13 cellular contexts compared by ENCODE assay signal in the genomic region with DNA sequence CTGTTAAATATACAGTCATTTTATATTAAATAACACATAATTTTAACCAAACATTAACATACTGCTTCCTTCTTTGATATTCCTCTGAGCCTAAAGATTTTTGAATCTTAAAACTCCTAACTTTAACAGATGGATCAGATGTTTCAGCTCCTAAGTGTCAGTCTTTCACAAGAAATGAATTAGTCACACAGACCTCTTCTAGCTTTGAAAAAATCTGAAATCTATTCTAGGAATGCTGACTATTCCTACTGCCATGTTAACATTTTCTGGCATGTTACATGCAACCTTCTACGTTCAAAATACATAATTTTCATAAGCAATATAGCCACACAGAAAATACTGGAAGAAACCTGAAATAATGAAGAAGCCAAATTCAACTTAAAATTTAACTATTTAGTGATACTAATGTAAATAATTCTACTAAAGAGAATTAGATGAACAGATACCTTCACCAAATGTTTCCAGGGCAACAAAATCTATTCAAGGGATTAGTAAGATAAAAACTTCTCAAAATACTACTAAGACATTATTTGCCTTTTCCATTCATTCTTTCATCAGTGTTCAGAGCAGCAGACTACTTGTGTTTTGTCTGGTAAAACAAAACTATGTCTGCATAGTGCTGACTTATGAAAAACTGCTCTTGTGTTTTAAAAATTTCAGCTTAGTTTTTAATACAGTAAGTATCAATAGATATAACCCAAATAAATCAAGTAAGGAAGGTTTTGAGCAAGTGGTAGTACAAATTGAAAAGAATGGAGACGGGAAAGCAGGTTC. TPM values are rescaled to one million over a fixed set of nuclear protein-coding genes. Genes with fewer than 3 reads are reported as not detected.
A peak's percentile ranks its signal among the peaks of the same experiment; 100 is the strongest.
DNase-seq lines count a peak whose midpoint lies in the region; ATAC-seq, FAIRE-seq and TF ChIP-seq lines count a peak whose summit lies in the region.
"Had no signal": no experiment of that assay in that cellular context is flagged by ENCODE, and none has a peak within 500 bp of the region (broad histone marks: within the 10 kb centered on the region; RNA-seq: fewer than 3 reads in every experiment).

No MANE protein-coding gene starts in this region.

- H3K4me3 ChIP-seq in keratinocyte (ENCODE audit: control insufficient read depth in 2 of 3, extremely low read depth in 1 of 3, insufficient read depth in 2 of 3, low read depth in 1 of 3, low read length in 3 of 3): no peak overlapping the region
- H3K4me3 ChIP-seq in testis: no peak overlapping the region
- H3K4me3 ChIP-seq: gastroesophageal sphincter had no signal

- H3K27ac ChIP-seq in keratinocyte (ENCODE audit: control insufficient read depth, insufficient read depth, low read length) (no peak overlapping the region), testis (no peak overlapping the region)
- H3K27ac ChIP-seq: gastroesophageal sphincter had no signal

- H3K4me3 Mint-ChIP-seq in brain: peak overlapping the region in 2 of 5 experiments; percentile 37 to 74
- H3K4me3 Mint-ChIP-seq: activated T-cell treated with anti-CD3 and anti-CD28 coated beads, Interleukin-2, amount 50 U/mL, for 4 hours; B cell had no signal

- no peak overlapping the region for H2AFZ ChIP-seq in keratinocyte (ENCODE audit: control insufficient read depth, low read length)

- no peak for ATAC-seq in HG03175 (IDR thresholded peaks at IDR 0.05; ENCODE audit: unreplicated experiment)
- ATAC-seq: activated T-cell treated with anti-CD3 and anti-CD28 coated beads, Interleukin-2, amount 50 U/mL, for 4 hours; gastroesophageal sphincter had no signal

- no peaks in the 10 kb centered on the region for H3K27me3 Mint-ChIP-seq in brain
- H3K27me3 Mint-ChIP-seq: B cell had no signal

- no peaks in the 10 kb centered on the region for H3K36me3 ChIP-seq in keratinocyte (ENCODE audit: control insufficient read depth in 2 of 2, extremely low read depth in 1 of 2, insufficient read depth in 2 of 2, low read length in 2 of 2)
- no peaks in the 10 kb centered on the region for H3K36me3 ChIP-seq in testis (ENCODE audit: low read depth, missing control alignments)
- H3K36me3 ChIP-seq: gastroesophageal sphincter had no signal

- dilution Hi-C loops in keratinocyte (cut with MboI; ENCODE audit: extremely low pct_ligation_motif_present, low sequenced_read_pairs): no loop called here

- H3K9ac ChIP-seq in keratinocyte (ENCODE audit: control insufficient read depth, extremely low read depth, insufficient read depth, low read length): no peak overlapping the region

- no peaks in the 10 kb centered on the region for H4K20me1 ChIP-seq in keratinocyte (ENCODE audit: control insufficient read depth, extremely low read depth, insufficient read depth, low read length)

- H3K27me3 ChIP-seq in keratinocyte (ENCODE audit: control insufficient read depth, extremely low read depth, insufficient read depth, low read length) (no peaks in the 10 kb centered on the region), testis (no peaks in the 10 kb centered on the region)
- H3K27me3 ChIP-seq: gastroesophageal sphincter had no signal

- peaks cover 82% of the 10 kb centered on the region for H3K79me2 ChIP-seq in keratinocyte (ENCODE audit: control insufficient read depth, insufficient read depth, low read length)

- peaks cover 0 to 11% (median 2%) of the 10 kb centered on the region in 5 experiments for H3K9me3 Mint-ChIP-seq in brain
- H3K9me3 Mint-ChIP-seq: activated T-cell treated with anti-CD3 and anti-CD28 coated beads, Interleukin-2, amount 50 U/mL, for 4 hours had no signal

- no peaks in the 10 kb centered on the region for H3K9me1 ChIP-seq in keratinocyte (ENCODE audit: control insufficient read depth, extremely low read depth, insufficient read depth, low read length)

- WGBS in testis, 2 donors: 67 to 77% methylated on average over 2 of the region's 2 CpGs

- FAIRE-seq in keratinocyte (lab: Jason Lieb, UNC): no peak

- peak; percentile 42 for DNase-seq in AG08396 (ENCODE audit: low spot score)
- DNase-seq in M059J (ENCODE audit: low read depth): peak; percentile 42
- no peak for DNase-seq in keratinocyte (ENCODE audit: low read depth, low spot score)
- no peak for DNase-seq in stimulated activated CD4-positive, alpha-beta T cell treated with anti-CD3 and anti-CD28 coated beads, Interleukin-2, amount 100 ng/mL, for 24 hours
- no peak for DNase-seq in HUDEP-2 (lab: John Stamatoyannopoulos, UW; ENCODE audit: unreplicated experiment in 76 of 76)
- no peak for DNase-seq in testis
- DNase-seq: activated T-cell treated with anti-CD3 and anti-CD28 coated beads, Interleukin-2, amount 50 U/mL, for 4 hours; NCI-H1105; NCI-H526 had no signal

- TF ChIP-seq POLR2A in testis (IDR thresholded peaks at IDR 0.05): no peak

- peaks cover 3% of the 10 kb centered on the region for H3K4me1 ChIP-seq in keratinocyte (ENCODE audit: control insufficient read depth, extremely low read depth, insufficient read depth, low read length)
- H3K4me1 ChIP-seq in testis: no peaks in the 10 kb centered on the region

- peak overlapping the region; percentile 13 for H3K4me2 ChIP-seq in keratinocyte (ENCODE audit: control insufficient read depth, extremely low read depth, insufficient read depth, low read depth, low read length)

- TF ChIP-seq CTCF in brain (conservative IDR thresholded peaks at IDR 0.05) (no peak), keratinocyte (optimal IDR thresholded peaks at IDR 0.05 in 1 of 3, IDR thresholded peaks at IDR 0.05 in 1 of 3, conservative IDR thresholded peaks at IDR 0.05 in 1 of 3; ENCODE audit: extremely low read depth in 1 of 3, insufficient read depth in 2 of 3, low read length in 3 of 3) (no peak), testis (IDR thresholded peaks at IDR 0.05) (no peak)

- no peaks in the 10 kb centered on the region for H3K9me3 ChIP-seq in keratinocyte (ENCODE audit: control insufficient read depth, low read depth, low read length)
- H3K9me3 ChIP-seq in testis: no peaks in the 10 kb centered on the region
- H3K9me3 ChIP-seq: gastroesophageal sphincter had no signal

- peaks cover 37% of the 10 kb centered on the region for H3K36me3 Mint-ChIP-seq in brain

- peak overlapping the region in 4 of 5 experiments; percentile 14 to 64 (median 47) for H3K27ac Mint-ChIP-seq in brain
- H3K27ac Mint-ChIP-seq: B cell had no signal

- peaks cover 34% of the 10 kb centered on the region for H3K4me1 Mint-ChIP-seq in brain

- intact Hi-C loops in testis (cut with DNase I; ENCODE audit: low total_unique reads): no loop called here

RNA-seq across cellular contexts. Expression of a gene that starts 9.2 kb away (rescaled TPM):
- total RNA-seq in M059J (2014; rRNA removed; shearing (Covaris generic)): 27.5 and 32.1 TPM in 2 replicates
- polyA plus RNA-seq in brain (ENCODE audit: insufficient read depth, low read depth, low replicate concordance) (9.1 TPM), keratinocyte (24.9 to 38.2 TPM (median 26.6 TPM) in 3 replicates), testis (ENCODE audit: insufficient read depth, low read depth, low replicate concordance) (29.7 TPM)
- 81.0 TPM for polyA plus RNA-seq in keratinocyte (2011; ENCODE audit: low read depth)
- 9.0 and 22.2 TPM in 2 replicates for polyA plus RNA-seq in keratinocyte (2011; cell fraction: cytosol; rRNA removed)
- polyA plus RNA-seq in keratinocyte (2011; cell fraction: nucleus; rRNA removed): 49.7 and 62.2 TPM in 2 replicates
- polyA plus RNA-seq in keratinocyte (2012; ENCODE audit: low replicate concordance): 18.7 and 43.8 TPM in 2 replicates
- polyA minus RNA-seq in keratinocyte: 19.1 to 117 TPM (median 79.7 TPM) in 3 replicates
- polyA minus RNA-seq in keratinocyte (2011; cell fraction: cytosol; rRNA and poly(A)+ RNA removed): 17.8 TPM
- polyA minus RNA-seq in keratinocyte (2011; cell fraction: nucleus; rRNA and poly(A)+ RNA removed): 94.4 and 166 TPM in 2 replicates
- 100 to 1,000 TPM in 1 of 2 donors, 10 to 100 TPM in 1; 94.6 to 111 TPM for total RNA-seq in testis

Comparison
In these comparisons a context has a peak if more than half of its experiments do, and no peak if none do; other contexts are left out.
1. DNase-seq: peak in AG08396 (single experiment) and M059J (single experiment); none in keratinocyte (single experiment), stimulated activated CD4-positive, alpha-beta T cell treated with anti-CD3 and anti-CD28 coated beads, Interleukin-2, amount 100 ng/mL, for 24 hours (0 of 2), HUDEP-2 (0 of 76) and testis (single experiment).